Comparison of ENCODE assay signal across 8 cellular contexts in the genomic region with DNA sequence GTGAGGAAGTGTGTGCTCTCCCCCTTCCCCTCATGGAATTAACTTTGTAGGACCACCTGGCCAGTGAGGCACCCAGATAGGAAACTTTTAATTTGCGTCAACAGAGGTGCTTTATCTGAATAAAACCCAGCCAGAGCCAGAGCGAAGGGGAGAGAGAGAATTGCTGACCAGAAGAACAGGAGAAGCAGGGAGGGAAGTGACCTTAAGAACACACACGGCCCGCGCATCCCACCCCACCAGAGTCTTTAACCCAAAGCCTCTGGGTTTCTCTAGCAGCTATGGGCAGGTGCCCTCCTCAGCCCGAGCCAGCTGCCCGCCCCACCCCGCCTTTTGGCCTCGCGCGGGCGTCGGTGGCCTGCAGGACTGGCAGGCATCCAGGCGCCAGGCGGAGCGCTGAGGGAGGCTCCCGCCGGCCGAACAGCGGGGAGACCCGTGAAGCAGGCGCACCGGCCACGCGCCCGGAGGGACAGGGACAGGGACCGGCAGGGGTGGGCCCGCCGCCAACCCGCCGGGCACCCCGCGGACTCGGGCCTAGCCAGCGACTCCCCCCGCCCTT. TPM values are rescaled to one million over a fixed set of nuclear protein-coding genes. Genes with fewer than 3 reads are reported as not detected.
A peak's percentile ranks its signal among the peaks of the same experiment; 100 is the strongest.
DNase-seq lines count a peak whose midpoint lies in the region; ATAC-seq and TF ChIP-seq lines count a peak whose summit lies in the region.

No MANE protein-coding gene starts in this region.

- WGBS in esophagus, 2 donors = 0% methylated on average over 28 to 36 of the region's 36 CpGs

- no peaks in the 10 kb centered on the region for H3K27me3 Mint-ChIP-seq in activated CD8-positive, alpha-beta T cell treated with anti-CD3 and anti-CD28 coated beads, Interleukin-2, amount 10 ng/mL, durations not matched to agents 7 days and 5 days (ENCODE audit: low read depth)
- H3K27me3 Mint-ChIP-seq in type B pancreatic cell = peaks cover 4% of the 10 kb centered on the region

- CTCF ChIA-PET in activated CD8-positive, alpha-beta T cell treated with anti-CD3 and anti-CD28 coated beads, Interleukin-2, amount 10 ng/mL, durations not matched to agents 7 days and 5 days (lab: Charles Lee) = interaction anchor here (1.2 to 4.5 kb wide), 11 partner anchors 8 to 355 kb away, joined by 3 to 33 read pairs (median 7); partner anchors contain the start of gene ERAP2

- no peaks in the 10 kb centered on the region for H3K9me3 Mint-ChIP-seq in activated CD8-positive, alpha-beta T cell treated with anti-CD3 and anti-CD28 coated beads, Interleukin-2, amount 10 ng/mL, durations not matched to agents 7 days and 5 days (ENCODE audit: insufficient read depth)
- no peaks in the 10 kb centered on the region for H3K9me3 Mint-ChIP-seq in type B pancreatic cell

- H3K4me3 Mint-ChIP-seq in activated CD8-positive, alpha-beta T cell treated with anti-CD3 and anti-CD28 coated beads, Interleukin-2, amount 10 ng/mL, durations not matched to agents 7 days and 5 days = peak overlapping the region; percentile 90
- peak overlapping the region; percentile 93 for H3K4me3 Mint-ChIP-seq in type B pancreatic cell

- ATAC-seq in GM18861 (IDR thresholded peaks at IDR 0.05; ENCODE audit: unreplicated experiment) = peak; percentile 15
- ATAC-seq in HG03045 (IDR thresholded peaks at IDR 0.05; ENCODE audit: unreplicated experiment) = peak; percentile 39
- peak; percentile 28 for ATAC-seq in activated CD8-positive, alpha-beta T cell treated with anti-CD3 and anti-CD28 coated beads, Interleukin-2, amount 10 ng/mL, durations not matched to agents 7 days and 5 days
- peak; percentile 81 for ATAC-seq in mucosa of descending colon

- H3K36me3 ChIP-seq in esophagus (ENCODE audit: control insufficient read depth in 2 of 2, insufficient read depth in 2 of 2, low read length in 1 of 2) (peaks cover 0 to 4% of the 10 kb centered on the region in 2 donors), mucosa of descending colon (ENCODE audit: low read depth) (no peaks in the 10 kb centered on the region)

- peak overlapping the region; percentile 95 to 99 for H3K27ac ChIP-seq in esophagus (ENCODE audit: low read depth in 2 of 2, low read length in 1 of 2)

- POLR2A ChIA-PET in activated CD8-positive, alpha-beta T cell treated with anti-CD3 and anti-CD28 coated beads, Interleukin-2, amount 10 ng/mL, durations not matched to agents 7 days and 5 days (lab: Charles Lee) = interaction anchor here (0.9 to 3.8 kb wide), 22 partner anchors 8 to 188 kb away, joined by 3 to 68 read pairs (median 6); partner anchors contain the start of genes CAST, ERAP2 and LNPEP

- H3K4me1 Mint-ChIP-seq in activated CD8-positive, alpha-beta T cell treated with anti-CD3 and anti-CD28 coated beads, Interleukin-2, amount 10 ng/mL, durations not matched to agents 7 days and 5 days (ENCODE audit: low read depth) = peaks cover 73% of the 10 kb centered on the region
- peaks cover 36% of the 10 kb centered on the region for H3K4me1 Mint-ChIP-seq in type B pancreatic cell (ENCODE audit: unreplicated experiment)

- intact Hi-C loops in mucosa of descending colon (cut with DNase I, micrococcal nuclease) = no loop called here

- H3K4me1 ChIP-seq in esophagus (ENCODE audit: control insufficient read depth in 2 of 2, insufficient read depth in 2 of 2, low read length in 1 of 2) (peaks cover 0 to 3% of the 10 kb centered on the region in 2 donors), mucosa of descending colon (ENCODE audit: low read depth) (peaks cover 32% of the 10 kb centered on the region)

- peak overlapping the region; percentile 86 to 93 for H3K4me3 ChIP-seq in esophagus (ENCODE audit: low read depth in 1 of 2, low read length in 2 of 2)
- H3K4me3 ChIP-seq in mucosa of descending colon = peak overlapping the region; percentile 78

- no peaks in the 10 kb centered on the region for H3K9me3 ChIP-seq in esophagus (ENCODE audit: control insufficient read depth in 2 of 2, insufficient read depth in 1 of 2, low read depth in 1 of 2, low read length in 1 of 2)
- H3K9me3 ChIP-seq in mucosa of descending colon = no peaks in the 10 kb centered on the region

- DNase-seq in C1 segment of cervical spinal cord (lab: John Stamatoyannopoulos, UW) (peak in 13 of 14 donors; percentile 52 to 91 (median 83)), NCI-H2227 (lab: John Stamatoyannopoulos, UW; ENCODE audit: unreplicated experiment) (peak; percentile 61), mucosa of descending colon (peak; percentile 83 to 93 (median 88)), type B pancreatic cell (ENCODE audit: extremely low spot score, unreplicated experiment) (peak; percentile 79)
- peak; percentile 54 for DNase-seq in activated CD8-positive, alpha-beta T cell treated with anti-CD3 and anti-CD28 coated beads, Interleukin-2, amount 10 ng/mL, durations not matched to agents 7 days and 5 days

- no peak for TF ChIP-seq CTCF in mucosa of descending colon (IDR thresholded peaks at IDR 0.05)
- no peak for TF ChIP-seq CTCF in type B pancreatic cell (conservative IDR thresholded peaks at IDR 0.05)

- peaks cover 39% of the 10 kb centered on the region for H3K36me3 Mint-ChIP-seq in activated CD8-positive, alpha-beta T cell treated with anti-CD3 and anti-CD28 coated beads, Interleukin-2, amount 10 ng/mL, durations not matched to agents 7 days and 5 days (ENCODE audit: low read depth)
- H3K36me3 Mint-ChIP-seq in type B pancreatic cell = peaks cover 18% of the 10 kb centered on the region

- H3K27me3 ChIP-seq in esophagus (ENCODE audit: control insufficient read depth in 1 of 2, insufficient read depth in 2 of 2, low read length in 2 of 2) = no peaks in the 10 kb centered on the region

- H3K27ac Mint-ChIP-seq in activated CD8-positive, alpha-beta T cell treated with anti-CD3 and anti-CD28 coated beads, Interleukin-2, amount 10 ng/mL, durations not matched to agents 7 days and 5 days = peak overlapping the region; percentile 99
- H3K27ac Mint-ChIP-seq in type B pancreatic cell = peak overlapping the region; percentile 96

RNA-seq across cellular contexts. Expression of gene ERAP1, which starts 0.6 kb away (rescaled TPM):
- total RNA-seq in activated CD8-positive, alpha-beta T cell treated with anti-CD3 and anti-CD28 coated beads, Interleukin-2, amount 10 ng/mL, durations not matched to agents 7 days and 5 days = 100 to 1,000 TPM in 1 of 2 experiments, 10 to 100 TPM in 1; 98.4 to 105 TPM
- 1 to 10 TPM; 2.9 to 8.0 TPM for polyA plus RNA-seq in esophagus
- total RNA-seq in mucosa of descending colon = 100 to 1,000 TPM in 1 of 3 donors, 10 to 100 TPM in 2; 79.4 to 110 (median 98.4) TPM
- total RNA-seq in type B pancreatic cell (ENCODE audit: low replicate concordance) = 52.7 and 54.9 TPM in 2 replicates

Comparison
In these comparisons a context has a peak if more than half of its experiments do, and no peak if none do; other contexts are left out.
1. Peak in every context shown above with its lines: DNase-seq, ATAC-seq, H3K4me3 ChIP-seq and H3K27ac ChIP-seq.
2. ATAC-seq: peak in every context shown above with its lines; median percentile 81 in mucosa of descending colon; 39 in HG03045; 28 in activated CD8-positive, alpha-beta T cell treated with anti-CD3 and anti-CD28 coated beads, Interleukin-2, amount 10 ng/mL, durations not matched to agents 7 days and 5 days; 15 in GM18861.